8 cellular contexts compared by ENCODE assay signal in the genomic region with DNA sequence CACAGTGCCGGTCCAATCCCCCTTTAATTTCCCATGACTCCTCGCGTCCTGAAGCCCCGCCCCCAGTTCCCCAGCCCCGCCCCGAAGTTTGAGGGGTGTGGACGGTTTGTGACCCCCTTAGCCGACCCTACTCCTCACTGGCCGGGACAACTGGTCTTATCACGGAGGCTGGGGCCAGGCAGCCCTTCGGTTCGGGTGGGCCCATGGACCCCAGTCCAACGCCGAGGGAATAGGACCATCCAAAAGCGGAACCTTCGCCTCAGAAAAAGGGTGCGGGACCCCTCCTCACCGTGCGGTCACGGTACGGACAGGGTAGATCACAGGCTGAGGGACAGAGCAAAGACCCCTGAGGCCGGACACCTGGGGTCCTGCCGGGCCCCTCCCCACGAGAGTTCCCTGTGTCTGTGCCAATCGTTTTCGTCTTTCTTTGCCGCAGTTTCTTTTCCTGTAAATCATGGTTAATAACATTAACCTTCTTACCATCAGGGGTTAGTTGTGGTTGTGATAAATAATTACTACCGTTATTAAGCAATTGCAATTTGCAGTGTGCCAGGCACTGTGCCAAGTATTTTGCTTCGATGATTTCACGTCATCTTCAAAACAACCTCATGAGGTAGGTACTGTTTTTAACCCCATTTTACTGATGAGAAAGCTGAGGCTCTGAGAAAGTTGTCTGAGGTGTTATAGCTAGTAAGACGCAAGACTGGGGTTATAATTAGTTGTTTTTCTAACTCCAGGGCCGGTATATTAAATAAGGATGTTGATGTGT. TPM values are rescaled to one million over a fixed set of nuclear protein-coding genes. Genes with fewer than 3 reads are reported as not detected.
A peak's percentile ranks its signal among the peaks of the same experiment; 100 is the strongest.
DNase-seq lines count a peak whose midpoint lies in the region; ATAC-seq and TF ChIP-seq lines count a peak whose summit lies in the region.

No MANE protein-coding gene starts in this region.

- CTCF ChIA-PET in activated B cell treated with CpG ODN at 0.5 μM for 24 hours (lab: Charles Lee) = interaction anchor here (1.0 to 1.3 kb wide), 3 partner anchors 17 to 32 kb away, joined by 3 to 7 read pairs (median 5); a partner anchor contains a TSS

- H3K9ac ChIP-seq in parathyroid adenoma = peak overlapping the region; percentile 69

- peak overlapping the region; percentile 96 for H3K4me2 ChIP-seq in parathyroid adenoma (ENCODE audit: low read length)

- H3K4me1 ChIP-seq in parathyroid adenoma = peaks cover 12% of the 10 kb centered on the region

- no peaks in the 10 kb centered on the region for H3K9me3 Mint-ChIP-seq in activated B cell treated with CpG ODN at 0.5 μM for 24 hours

- H3K79me2 ChIP-seq in parathyroid adenoma = peaks cover 4% of the 10 kb centered on the region

- H3K4me1 Mint-ChIP-seq in activated B cell treated with CpG ODN at 0.5 μM for 24 hours = peaks cover 44% of the 10 kb centered on the region

- intact Hi-C loops in activated B cell treated with CpG ODN at 0.5 μM for 24 hours (cut with micrococcal nuclease) = loop anchor here (2.0 kb wide), 2 partner anchors 173 to 711 kb away; a partner anchor contains a TSS

- peak overlapping the region; percentile 99 for H3K27ac ChIP-seq in parathyroid adenoma

- H3K4me3 Mint-ChIP-seq in activated B cell treated with CpG ODN at 0.5 μM for 24 hours = peak overlapping the region; percentile 99

- peak; percentile 90 for DNase-seq in D341Med (ENCODE audit: low spot score)
- no peak for DNase-seq in activated B cell treated with CpG ODN at 0.5 μM for 24 hours
- DNase-seq in fibroblast of the aortic adventitia (ENCODE audit: low read depth) = peak; percentile 63
- DNase-seq in SIG-M5 (lab: John Stamatoyannopoulos, UW) = no peak

- no peaks in the 10 kb centered on the region for H3K9me3 ChIP-seq in parathyroid adenoma (ENCODE audit: control insufficient read depth, low read length)

- no peaks in the 10 kb centered on the region for H3K36me3 ChIP-seq in parathyroid adenoma (ENCODE audit: control insufficient read depth, insufficient read depth, low read length)

- H3K27me3 Mint-ChIP-seq in activated B cell treated with CpG ODN at 0.5 μM for 24 hours = no peaks in the 10 kb centered on the region

- TF ChIP-seq CTCF in activated B cell treated with CpG ODN at 0.5 μM for 24 hours (IDR thresholded peaks at IDR 0.05) (no peak), fibroblast of the aortic adventitia (IDR thresholded peaks at IDR 0.05; ENCODE audit: insufficient read depth, low read length) (no peak), parathyroid adenoma (IDR thresholded peaks at IDR 0.05) (no peak)

- peak overlapping the region; percentile 99 for H3K27ac Mint-ChIP-seq in activated B cell treated with CpG ODN at 0.5 μM for 24 hours

- peak overlapping the region; percentile 86 for H2AFZ ChIP-seq in parathyroid adenoma

- POLR2A ChIA-PET in activated B cell treated with CpG ODN at 0.5 μM for 24 hours (lab: Charles Lee) = interaction anchor here (0.7 to 6.6 kb wide), 18 partner anchors 8 to 974 kb away, joined by 3 to 94 read pairs (median 6); a partner anchor contains a TSS

- H3K4me3 ChIP-seq in fibroblast of the aortic adventitia (ENCODE audit: low read depth, low read length) (peak overlapping the region; percentile 99), parathyroid adenoma (ENCODE audit: low read depth, low read length) (peak overlapping the region; percentile 98)

- H3K27me3 ChIP-seq in parathyroid adenoma (ENCODE audit: control insufficient read depth, insufficient read depth, low read length) = no peaks in the 10 kb centered on the region

- peaks cover 51% of the 10 kb centered on the region for H3K36me3 Mint-ChIP-seq in activated B cell treated with CpG ODN at 0.5 μM for 24 hours (ENCODE audit: low read depth)

- ATAC-seq in GM19438 (IDR thresholded peaks at IDR 0.05; ENCODE audit: low read depth, unreplicated experiment) (peak; percentile 54), HG03442 (IDR thresholded peaks at IDR 0.05; ENCODE audit: unreplicated experiment) (peak; percentile 36), activated B cell treated with CpG ODN at 0.5 μM for 24 hours (ENCODE audit: low read depth) (peak; percentile 65), HG03565 (IDR thresholded peaks at IDR 0.05; ENCODE audit: unreplicated experiment) (no peak)

RNA-seq across cellular contexts. Expression of a gene that starts 0.5 kb away (rescaled TPM):
- total RNA-seq in activated B cell treated with CpG ODN at 0.5 μM for 24 hours = 32.3 and 36.0 TPM in 2 replicates
- total RNA-seq in fibroblast of the aortic adventitia (ENCODE audit: low replicate concordance) = 23.0 and 29.4 TPM in 2 replicates

RNA-seq across cellular contexts. Expression of a gene that starts 12.4 kb away (rescaled TPM):
- total RNA-seq in activated B cell treated with CpG ODN at 0.5 μM for 24 hours (92.0 and 103 TPM in 2 replicates), fibroblast of the aortic adventitia (ENCODE audit: low replicate concordance) (36.6 and 108 TPM in 2 replicates)

RNA-seq across cellular contexts. Expression of a gene that starts 16.8 kb away (rescaled TPM):
- total RNA-seq in activated B cell treated with CpG ODN at 0.5 μM for 24 hours = not detected in 2 replicates
- 0.27 TPM in 1 of 2 replicates, not detected in the other for total RNA-seq in fibroblast of the aortic adventitia (ENCODE audit: low replicate concordance)

RNA-seq across cellular contexts. Expression of a gene that starts 32.2 kb away (rescaled TPM):
- total RNA-seq in activated B cell treated with CpG ODN at 0.5 μM for 24 hours (139 and 146 TPM in 2 replicates), fibroblast of the aortic adventitia (ENCODE audit: low replicate concordance) (64.2 and 195 TPM in 2 replicates)

RNA-seq across cellular contexts. Expression of a gene that starts 45.6 kb away (rescaled TPM):
- total RNA-seq in activated B cell treated with CpG ODN at 0.5 μM for 24 hours = 2.2 and 5.0 TPM in 2 replicates
- total RNA-seq in fibroblast of the aortic adventitia (ENCODE audit: low replicate concordance) = 0.25 and 6.1 TPM in 2 replicates

Comparison
In these comparisons a context has a peak if more than half of its experiments do, and no peak if none do; other contexts are left out.
1. DNase-seq: peak in D341Med (single experiment) and fibroblast of the aortic adventitia (single experiment); none in activated B cell treated with CpG ODN at 0.5 μM for 24 hours (single experiment) and SIG-M5 (single experiment).